ENCODE assay signal across 22 cellular contexts in genomic region chr7:142030846-142031245, GRCh38. TPM values are rescaled to one million over a fixed set of nuclear protein-coding genes. Genes with fewer than 3 reads are reported as not detected.
"Had no signal": no experiment of that assay in that cellular context is flagged by ENCODE, and none has a peak within 500 bp of the region (broad histone marks: within the 10 kb centered on the region; RNA-seq: fewer than 3 reads in every experiment).

No MANE protein-coding gene starts in this region.

- H3K36me3 ChIP-seq: cardiac muscle cell, colonic mucosa, left ventricle myocardium inferior, right atrium auricular region, suprapubic skin had no signal

- DNase-seq: activated CD4-positive, alpha-beta memory T cell treated with anti-CD3 and anti-CD28 coated beads for 36 hours; activated CD4-positive, alpha-beta T cell treated with anti-CD3 and anti-CD28 coated beads for 36 hours; activated CD8-positive, alpha-beta memory T cell treated with anti-CD3 and anti-CD28 coated beads, Interleukin-2, amount 10 ng/mL, durations not matched to agents 7 days and 5 days; activated naive CD4-positive, alpha-beta T cell treated with anti-CD3 and anti-CD28 coated beads for 36 hours; activated T-cell treated with anti-CD3 and anti-CD28 coated beads, Interleukin-2, amount 50 U/mL, for 1 hour; colonic mucosa; left ventricle myocardium inferior; mesenchymal stem cell; natural killer cell; occipital lobe had no signal

- ATAC-seq: activated CD4-positive, alpha-beta T cell treated with anti-CD3 and anti-CD28 coated beads for 36 hours; activated CD8-positive, alpha-beta memory T cell treated with anti-CD3 and anti-CD28 coated beads, Interleukin-2, amount 10 ng/mL, durations not matched to agents 7 days and 5 days had no signal

- H2AFZ ChIP-seq: hepatocyte had no signal

- H3K9me3 ChIP-seq: colonic mucosa, left ventricle myocardium inferior, right atrium auricular region, suprapubic skin had no signal

- H3K79me2 ChIP-seq: hepatocyte had no signal

- FAIRE-seq: endometrium had no signal

- H3K27ac ChIP-seq: cardiac muscle cell, colonic mucosa, hepatocyte, left ventricle myocardium inferior, right atrium auricular region, suprapubic skin had no signal

- H3K4me1 ChIP-seq: colonic mucosa, left ventricle myocardium inferior, right atrium auricular region, suprapubic skin had no signal

- H3K4me2 ChIP-seq: hepatocyte, smooth muscle cell had no signal

- H3K27me3 ChIP-seq: cardiac muscle cell, colonic mucosa, hepatocyte, right atrium auricular region, suprapubic skin had no signal

- H3K4me3 ChIP-seq: cardiac muscle cell, colonic mucosa, hepatocyte, left ventricle myocardium inferior, right atrium auricular region, smooth muscle cell, suprapubic skin had no signal

RNA-seq across cellular contexts. Expression of gene MGAM, which starts 35.2 kb away (rescaled TPM):
- total RNA-seq: activated CD4-positive, alpha-beta memory T cell treated with anti-CD3 and anti-CD28 coated beads for 36 hours; activated CD8-positive, alpha-beta memory T cell treated with anti-CD3 and anti-CD28 coated beads, Interleukin-2, amount 10 ng/mL, durations not matched to agents 7 days and 5 days; activated naive CD4-positive, alpha-beta T cell treated with anti-CD3 and anti-CD28 coated beads for 36 hours; activated T-helper 2 cell treated with anti-CD3 and anti-CD28 coated beads, Interferon-gamma antibody, Interleukin-2, Interleukin-4, amounts not matched to agents 10 μg/mL and 5 μg/mL and 100 μg/mL, durations not matched to agents 14 hours and 24 hours and 36 hours; cardiac muscle cell; T-helper 1 cell treated with Interleukin-12 subunit alpha and Interleukin-12 subunit beta and Interleukin-4 antibody, amounts not matched to agents 30 ng/mL and 1 ng/mL, for 36 hours had no signal
- polyA plus RNA-seq: cardiac muscle cell had no signal

RNA-seq across cellular contexts. Expression of gene TAS2R38, which starts 57.3 kb away (rescaled TPM):
- total RNA-seq: activated CD4-positive, alpha-beta memory T cell treated with anti-CD3 and anti-CD28 coated beads for 36 hours; activated CD4-positive, alpha-beta T cell treated with anti-CD3 and anti-CD28 coated beads for 36 hours; activated CD8-positive, alpha-beta memory T cell treated with anti-CD3 and anti-CD28 coated beads, Interleukin-2, amount 10 ng/mL, durations not matched to agents 7 days and 5 days; activated naive CD4-positive, alpha-beta T cell treated with anti-CD3 and anti-CD28 coated beads for 36 hours; activated T-helper 2 cell treated with anti-CD3 and anti-CD28 coated beads, Interferon-gamma antibody, Interleukin-2, Interleukin-4, amounts not matched to agents 10 μg/mL and 5 μg/mL and 100 μg/mL, durations not matched to agents 14 hours and 24 hours and 36 hours; cardiac muscle cell; colonic mucosa; hepatocyte; left ventricle myocardium inferior; natural killer cell; occipital lobe; progenitor cell of endocrine pancreas; right atrium auricular region; smooth muscle cell; suprapubic skin; T-helper 1 cell treated with Interleukin-12 subunit alpha and Interleukin-12 subunit beta and Interleukin-4 antibody, amounts not matched to agents 30 ng/mL and 1 ng/mL, for 36 hours had no signal
- polyA plus RNA-seq: adipose tissue, cardiac muscle cell, esophagus, hepatocyte, keratinocyte, smooth muscle cell had no signal
